In the genomic region with DNA sequence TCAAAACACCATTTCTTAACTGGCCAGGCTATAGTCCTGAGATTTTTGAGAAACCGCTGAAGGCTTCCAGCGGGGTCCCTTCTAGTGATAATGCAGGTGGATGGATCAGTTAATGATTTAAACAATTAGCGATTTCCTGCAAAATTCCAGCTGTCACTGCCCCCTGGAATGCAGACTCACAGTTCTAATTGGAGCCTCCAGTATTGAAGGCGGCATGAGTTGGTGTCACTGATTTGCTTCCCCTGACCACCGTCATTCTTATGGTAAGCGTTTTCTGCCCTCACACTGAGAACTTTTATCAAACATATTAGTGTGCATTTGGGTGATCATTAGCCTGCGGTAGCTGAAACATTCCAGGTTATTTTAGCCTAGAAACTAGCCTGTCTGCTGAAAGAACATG, we compare ENCODE assay signal across 16 cellular contexts.
DNase-seq lines count a peak whose midpoint lies in the region; ATAC-seq and FAIRE-seq lines count a peak whose summit lies in the region.
"Had no signal": no experiment of that assay in that cellular context is flagged by ENCODE, and none has a peak within 500 bp of the region (broad histone marks: within the 10 kb centered on the region; RNA-seq: fewer than 3 reads in every experiment).

No MANE protein-coding gene starts in this region.

- peak overlapping the region; percentile 60; the same call in 1 of the 2 replicates for H3K9ac ChIP-seq in HUES64 (ENCODE audit: low read depth, low read length)

- no peak for ATAC-seq in HG03442 (IDR thresholded peaks at IDR 0.05; ENCODE audit: unreplicated experiment)
- ATAC-seq: CD8-positive, alpha-beta T cell had no signal

- H3K9me3 ChIP-seq in HUES64 (ENCODE audit: insufficient read depth, low read depth, low read length) = 0 out of 2 replicates have a peak, but pooled peaks cover 3% of the 10 kb centered on the region

- H3K4me3 ChIP-seq in HUES64 (ENCODE audit: low read length) = peak overlapping the region; percentile 11; the same call in 1 of the 2 replicates

- peaks cover 43% of the 10 kb centered on the region for H3K4me1 ChIP-seq in HUES64 (ENCODE audit: insufficient read depth, low read length)

- DNase-seq in glomerular visceral epithelial cell (ENCODE audit: extremely low spot score) = peak; percentile 39
- DNase-seq in renal cortical epithelial cell (ENCODE audit: low read depth) = peak; percentile 57
- DNase-seq in NCI-H345 treated with DMSO at 0.1 percent for 48 hours (lab: John Stamatoyannopoulos, UW; ENCODE audit: unreplicated experiment) = no peak
- DNase-seq in HuH-7 (ENCODE audit: low spot score) = no peak
- DNase-seq: CD8-positive, alpha-beta T cell; COR-L47; DMS153; DMS79 treated with DMSO at 0.1 percent for 48 hours; EL; H7 had no signal

- 0% methylated on average over 4 of the region's 7 CpGs for WGBS in HUES64

- H3K27ac ChIP-seq in HUES64 (ENCODE audit: low read depth, low read length) = peak overlapping the region; percentile 98

- no peaks in the 10 kb centered on the region; the same call in 1 of the 2 replicates for H3K36me3 ChIP-seq in HUES64 (ENCODE audit: insufficient read depth, low read length)

- no peaks in the 10 kb centered on the region for H3K27me3 ChIP-seq in HUES64 (ENCODE audit: insufficient read depth, low read length)

- peak; percentile 91 for FAIRE-seq in islet of Langerhans (lab: Jason Lieb, UNC)
- FAIRE-seq: A204.1, D721Med, G401.6 had no signal

Comparison
In these comparisons a context has a peak if more than half of its experiments do, and no peak if none do; other contexts are left out.
1. DNase-seq: peak in glomerular visceral epithelial cell (single experiment) and renal cortical epithelial cell (single experiment); none in NCI-H345 treated with DMSO at 0.1 percent for 48 hours (single experiment) and HuH-7 (single experiment).